18 cellular contexts compared by ENCODE assay signal in the genomic region with DNA sequence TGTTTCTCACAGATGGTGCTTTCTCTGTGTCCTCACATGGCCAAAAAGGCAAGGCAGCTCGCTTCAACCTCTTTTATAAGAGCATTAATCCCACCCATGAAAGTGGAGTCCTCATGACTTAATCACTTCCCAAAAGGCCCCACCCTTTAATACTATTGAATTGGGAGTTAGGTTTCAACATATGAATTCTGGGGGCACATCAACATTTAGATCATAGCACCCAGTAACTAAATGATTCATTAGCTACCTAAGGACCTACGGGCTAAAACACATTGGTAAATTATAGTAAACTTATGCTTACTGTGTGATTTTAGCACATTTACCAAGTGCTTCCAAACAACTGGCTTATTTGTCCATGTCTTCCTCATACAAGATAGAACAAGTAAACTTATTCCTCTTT.
"Had no signal": no experiment of that assay in that cellular context is flagged by ENCODE, and none has a peak within 500 bp of the region (broad histone marks: within the 10 kb centered on the region; RNA-seq: fewer than 3 reads in every experiment).

No MANE protein-coding gene starts in this region.

- DNase-seq: activated CD4-positive, alpha-beta T cell treated with anti-CD3 and anti-CD28 coated beads, Interleukin-2, amount 50 U/mL, for 1 hour; activated CD8-positive, alpha-beta memory T cell treated with anti-CD3 and anti-CD28 coated beads for 24 hours; activated naive CD8-positive, alpha-beta T cell treated with anti-CD3 and anti-CD28 coated beads, Interleukin-2, amount 10 ng/mL, durations not matched to agents 7 days and 5 days; anterior cingulate cortex; brain microvascular endothelial cell; erythroblast; heart right ventricle; left colon; mucosa of descending colon; naive thymus-derived CD8-positive, alpha-beta T cell; SK-N-SH; stimulated activated CD4-positive, alpha-beta T cell treated with anti-CD3 and anti-CD28 coated beads, Interleukin-15, amount 100 ng/mL, for 24 hours; stimulated activated CD4-positive, alpha-beta T cell treated with anti-CD3 and anti-CD28 coated beads, Interleukin-4, amount 100 ng/mL, for 1 hour; stimulated activated naive B cell treated with anti-CD40 and anti-IgM and Interleukin-4, amounts not matched to agents 10 μg/mL and 1 μg/mL and 100 μg/mL, for 72 hours; T-helper 1 cell; T1000 had no signal

- H3K36me3 ChIP-seq: brain microvascular endothelial cell, heart right ventricle had no signal

- H3K4me2 ChIP-seq: SK-N-SH had no signal

- H3K27ac ChIP-seq: brain microvascular endothelial cell had no signal

- H3K4me3 ChIP-seq: heart right ventricle, mucosa of descending colon, skin epidermis had no signal

- ATAC-seq: activated CD4-positive, CD25-positive, alpha-beta regulatory T cell treated with anti-CD3 and anti-CD28 coated beads, Interleukin-2, amount 50 U/mL, for 24 hours; left colon; mucosa of descending colon; naive thymus-derived CD8-positive, alpha-beta T cell; stimulated activated naive B cell treated with anti-CD40 and anti-IgM and Interleukin-4, amounts not matched to agents 10 μg/mL and 1 μg/mL and 100 μg/mL, for 72 hours had no signal

- H3K27me3 ChIP-seq: brain microvascular endothelial cell, heart right ventricle had no signal

- H3K9ac ChIP-seq: SK-N-SH had no signal

- H3K9me3 ChIP-seq: SK-N-SH had no signal
